ENCODE assay signal across 1 cellular context in genomic region chr4:76926841-76927240, GRCh38.
TF ChIP-seq lines count a peak whose summit lies in the region.

No MANE protein-coding gene starts in this region.

TF ChIP-seq in GM23338, 12 proteins besides CTCF, POLR2A, EP300 and RAD21:
- TF ChIP-seq EZH2 (IDR thresholded peaks at IDR 0.05; ENCODE audit: low read depth, unreplicated experiment) (no peak), STAT1 (IDR thresholded peaks at IDR 0.05; ENCODE audit: unreplicated experiment) (no peak), ZNF462 (CRISPR knock-in tag; IDR thresholded peaks at IDR 0.05) (no peak), ETS1 (IDR thresholded peaks at IDR 0.05) (no peak), EZH2phosphoT487 (IDR thresholded peaks at IDR 0.05; ENCODE audit: unreplicated experiment) (no peak)
